8 cellular contexts compared by ENCODE assay signal in genomic region chr4:119628281-119629141, GRCh38. TPM values are rescaled to one million over a fixed set of nuclear protein-coding genes. Genes with fewer than 3 reads are reported as not detected.
A peak's percentile ranks its signal among the peaks of the same experiment; 100 is the strongest.
DNase-seq lines count a peak whose midpoint lies in the region; ATAC-seq and TF ChIP-seq lines count a peak whose summit lies in the region.

TSS of gene PDE5A (minus strand) at chr4:119628804. CDS start at chr4:119628671, 133 bp downstream.

- ATAC-seq in HG02571 (IDR thresholded peaks at IDR 0.05; ENCODE audit: unreplicated experiment): peak; percentile 82
- peak; percentile 95 for ATAC-seq in upper lobe of right lung

- DNase-seq in GM10266 (ENCODE audit: extremely low spot score): peak; percentile 87
- DNase-seq in NB4 (ENCODE audit: low read depth): peak; percentile 80
- DNase-seq in SW480 (ENCODE audit: low spot score): peak; percentile 88
- DNase-seq in adrenal gland: peak; percentile 71 to 83 (median 78)
- DNase-seq in left ventricle myocardium inferior: peak; percentile 80
- peak; percentile 94 for DNase-seq in posterior vena cava (ENCODE audit: low spot score)
- DNase-seq in upper lobe of right lung: peak; percentile 93

- H3K36me3 ChIP-seq in adrenal gland (replicated peaks in 1 of 2) (no peaks in the 10 kb centered on the region), left ventricle myocardium inferior (no peaks in the 10 kb centered on the region), upper lobe of right lung (no peaks in the 10 kb centered on the region)

- TF ChIP-seq POLR2A in NB4 (IDR thresholded peaks at IDR 0.05; ENCODE audit: extremely low read depth, insufficient read length) (no peak), adrenal gland (IDR thresholded peaks at IDR 0.05) (no peak)

- H3K4me3 ChIP-seq in NB4 (ENCODE audit: low read depth, low read length) (peak within 1 kb of the TSS; percentile 49), adrenal gland (peak within 1 kb of the TSS; percentile 49 to 89 (median 67)), left ventricle myocardium inferior (peak within 1 kb of the TSS; percentile 89), upper lobe of right lung (peak within 1 kb of the TSS; percentile 80)

- H3K4me1 ChIP-seq in adrenal gland (replicated peaks in 1 of 2) (peaks cover 4 to 11% of the 10 kb centered on the region in 2 donors), left ventricle myocardium inferior (peaks cover 28% of the 10 kb centered on the region), upper lobe of right lung (peaks cover 4% of the 10 kb centered on the region)

- peak within 1 kb of the TSS in 4 of 5 donors; percentile 62 to 89 (median 72) for H3K27ac ChIP-seq in adrenal gland
- H3K27ac ChIP-seq in left ventricle myocardium inferior (replicated peaks): peak within 1 kb of the TSS; percentile 90
- peak within 1 kb of the TSS; percentile 84 for H3K27ac ChIP-seq in upper lobe of right lung

- H3K9me3 ChIP-seq in adrenal gland (replicated peaks in 1 of 3) (no peaks in the 10 kb centered on the region), left ventricle myocardium inferior (replicated peaks) (no peaks in the 10 kb centered on the region), upper lobe of right lung (no peaks in the 10 kb centered on the region)

- peak; percentile 91 for TF ChIP-seq CTCF in GM10266 (IDR thresholded peaks at IDR 0.05; ENCODE audit: control insufficient read depth, insufficient read depth, low read depth, missing control alignments)
- peak; percentile 42 for TF ChIP-seq CTCF in NB4 (IDR thresholded peaks at IDR 0.05; ENCODE audit: low read depth, low read length)
- TF ChIP-seq CTCF in adrenal gland (IDR thresholded peaks at IDR 0.05): peak; percentile 38 to 84 (median 70)
- TF ChIP-seq CTCF in left ventricle myocardium inferior (IDR thresholded peaks at IDR 0.05; ENCODE audit: borderline replicate concordance): peak; percentile 84
- TF ChIP-seq CTCF in upper lobe of right lung (IDR thresholded peaks at IDR 0.05): peak; percentile 79

- H3K27me3 ChIP-seq in adrenal gland (no peaks in the 10 kb centered on the region), left ventricle myocardium inferior (ENCODE audit: low read depth) (no peaks in the 10 kb centered on the region), upper lobe of right lung (peaks cover 4% of the 10 kb centered on the region)

- intact Hi-C loops in adrenal gland (cut with DNase I) (loop anchor here (5.0 to 10.0 kb wide), 2 partner anchors 64 to 66 kb away; no protein-coding TSS in a partner anchor), left ventricle myocardium inferior (cut with micrococcal nuclease) (no loop called here), posterior vena cava (cut with DNase I) (loop anchor here (2.0 to 10.0 kb wide), 4 partner anchors 64 to 422 kb away; no protein-coding TSS in a partner anchor), upper lobe of right lung (cut with DNase I) (no loop called here)

- WGBS in adrenal gland, 4 donors: 0 to 1% (median 1%) methylated on average over 21 to 65 of the region's 65 CpGs

RNA-seq across cellular contexts. Expression of gene PDE5A, which starts in this region (rescaled TPM):
- total RNA-seq in adrenal gland: 10 to 100 TPM in 6 of 8 donors, 1 to 10 TPM in 2; 6.7 to 21.6 (median 18.1) TPM
- 1 to 10 TPM; 6.8 to 7.9 (median 7.0) TPM for polyA plus RNA-seq in adrenal gland
- 8.2 TPM for total RNA-seq in left ventricle myocardium inferior
- 10 to 100 TPM; 80.4 to 87.1 TPM for total RNA-seq in posterior vena cava
- 58.0 TPM for total RNA-seq in upper lobe of right lung

Comparison
In these comparisons a context has a peak if more than half of its experiments do, and no peak if none do; other contexts are left out.
1. Peak in every context shown above with its lines: DNase-seq, ATAC-seq, H3K4me3 ChIP-seq and H3K27ac ChIP-seq.
2. intact Hi-C loops: an anchor here in adrenal gland (5.0 to 10.0 kb wide) and posterior vena cava (2.0 to 10.0 kb wide); none called in left ventricle myocardium inferior and upper lobe of right lung.